In the genomic region with DNA sequence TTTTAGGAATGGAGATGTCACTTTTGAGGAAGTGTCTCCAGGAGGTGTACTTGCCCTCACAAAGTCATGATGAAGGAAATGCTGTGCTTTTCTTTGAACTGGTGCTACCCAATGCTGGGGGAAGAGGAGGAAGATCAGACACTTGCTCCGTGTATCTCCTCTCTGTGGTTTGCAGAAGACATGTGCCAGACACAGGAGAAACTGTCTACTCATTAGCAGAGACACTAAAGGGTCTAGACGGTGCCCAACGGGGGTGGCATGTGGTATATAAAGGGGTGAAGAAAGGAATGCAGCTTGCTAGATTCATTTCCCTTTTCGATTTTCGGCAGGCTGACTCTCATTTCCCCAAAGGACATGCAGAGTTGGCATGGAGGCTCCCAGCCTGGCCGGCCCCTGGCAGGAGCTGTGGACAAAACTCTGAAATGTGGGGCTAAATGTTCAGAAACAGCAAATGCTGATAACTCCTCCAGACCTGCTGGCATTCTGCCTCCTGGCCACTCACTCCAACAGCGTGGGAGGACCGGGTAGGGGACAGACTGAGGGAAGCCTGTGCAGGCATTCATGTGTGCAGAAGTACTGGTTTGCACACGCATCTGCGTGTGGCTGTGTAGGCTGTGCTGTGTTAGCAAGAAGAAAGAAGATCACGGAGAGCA, we compare ENCODE assay signal across 7 cellular contexts. TPM values are rescaled to one million over a fixed set of nuclear protein-coding genes. Genes with fewer than 3 reads are reported as not detected.
DNase-seq lines count a peak whose midpoint lies in the region; ATAC-seq and TF ChIP-seq lines count a peak whose summit lies in the region.

No MANE protein-coding gene starts in this region.

- DNase-seq in NB4 (ENCODE audit: low read depth) = peak; percentile 78
- DNase-seq in fibroblast of villous mesenchyme (ENCODE audit: low read depth) = peak; percentile 22
- peak; percentile 83 for DNase-seq in sciatic nerve (ENCODE audit: low spot score)
- DNase-seq in immature natural killer cell = no peak
- no peak for DNase-seq in stimulated activated naive CD4-positive, alpha-beta T cell treated with Interleukin-2 at 50 U/mL for 16 hours (lab: John Stamatoyannopoulos, UW)
- no peak for DNase-seq in NCI-H774 (lab: John Stamatoyannopoulos, UW)

- H3K27ac Mint-ChIP-seq in immature natural killer cell = no peak overlapping the region

- TF ChIP-seq POLR2A in NB4 (IDR thresholded peaks at IDR 0.05; ENCODE audit: extremely low read depth, insufficient read length) = no peak

- ATAC-seq in GM21576 (IDR thresholded peaks at IDR 0.05; ENCODE audit: unreplicated experiment) (peak; percentile 80), sciatic nerve (peak; percentile 67)

- no peaks in the 10 kb centered on the region for H3K9me3 Mint-ChIP-seq in immature natural killer cell

- no peak overlapping the region for H3K4me3 Mint-ChIP-seq in immature natural killer cell

- no peak for TF ChIP-seq CTCF in NB4 (IDR thresholded peaks at IDR 0.05; ENCODE audit: low read depth, low read length)
- no peak for TF ChIP-seq CTCF in fibroblast of villous mesenchyme (IDR thresholded peaks at IDR 0.05; ENCODE audit: insufficient read depth, low read depth, low read length)

- no peaks in the 10 kb centered on the region for H3K4me1 Mint-ChIP-seq in immature natural killer cell

- no peaks in the 10 kb centered on the region for H3K36me3 Mint-ChIP-seq in immature natural killer cell

- intact Hi-C loops in sciatic nerve (cut with DNase I) = no loop called here

- peak overlapping the region; percentile 60 for H3K4me3 ChIP-seq in NB4 (ENCODE audit: low read depth, low read length)
- no peak overlapping the region for H3K4me3 ChIP-seq in fibroblast of villous mesenchyme (ENCODE audit: low read depth, low read length)

- H3K27me3 Mint-ChIP-seq in immature natural killer cell (ENCODE audit: low read depth in 3 of 3) = peaks cover 0 to 2% (median 2%) of the 10 kb centered on the region in 3 donors

RNA-seq across cellular contexts. Expression of a gene that starts 59.6 kb away (rescaled TPM):
- 153 and 170 TPM in 2 replicates for total RNA-seq in fibroblast of villous mesenchyme
- 755 TPM for total RNA-seq in sciatic nerve
- 10 to 100 TPM; 12.3 to 29.1 (median 21.1) TPM for polyA plus RNA-seq in immature natural killer cell

Comparison
In these comparisons a context has a peak if more than half of its experiments do, and no peak if none do; other contexts are left out.
1. DNase-seq: peak in NB4 (single experiment), fibroblast of villous mesenchyme (single experiment) and sciatic nerve (single experiment); none in immature natural killer cell (0 of 3), stimulated activated naive CD4-positive, alpha-beta T cell treated with Interleukin-2 at 50 U/mL for 16 hours (single experiment) and NCI-H774 (single experiment).